ENCODE assay signal across 3 cellular contexts in genomic region chr4:14627038-14627437, GRCh38.
"Had no signal": no experiment of that assay in that cellular context is flagged by ENCODE, and none has a peak within 500 bp of the region (broad histone marks: within the 10 kb centered on the region; RNA-seq: fewer than 3 reads in every experiment).

No MANE protein-coding gene starts in this region.

- ATAC-seq: GM12878 had no signal

- DNase-seq: GDM1, GF-D8 had no signal

- H3K4me3 ChIP-seq: GM12878 had no signal
